ENCODE assay signal across 16 cellular contexts in genomic region chr3:171132873-171133272, GRCh38.
DNase-seq lines count a peak whose midpoint lies in the region; ATAC-seq and TF ChIP-seq lines count a peak whose summit lies in the region.
"Had no signal": no experiment of that assay in that cellular context is flagged by ENCODE, and none has a peak within 500 bp of the region (broad histone marks: within the 10 kb centered on the region; RNA-seq: fewer than 3 reads in every experiment).

No MANE protein-coding gene starts in this region.

- no peak for TF ChIP-seq CTCF in cardiac fibroblast (IDR thresholded peaks at IDR 0.05; ENCODE audit: low read depth, low read length)

- in situ Hi-C loops in Caki2 (cut with HindIII; ENCODE audit: low pct_unique_long_range_greater_than_20kb, low sequenced_read_pairs): no loop called here

- DNase-seq in Caki2 (ENCODE audit: low read depth) (peak; percentile 43), LHCN-M2 (ENCODE audit: low read depth) (peak; percentile 85), cardiac fibroblast (ENCODE audit: low read depth in 2 of 2) (peak; percentile 41 to 78), kidney tubule cell (ENCODE audit: low spot score) (peak; percentile 77), NCI-H2107 (lab: John Stamatoyannopoulos, UW) (no peak), NCI-H774 (lab: John Stamatoyannopoulos, UW) (no peak)
- DNase-seq: activated naive CD4-positive, alpha-beta T cell; C1 segment of cervical spinal cord; NCI-H2171; SW 1271; testis had no signal

- ATAC-seq in GM19023 (IDR thresholded peaks at IDR 0.05; ENCODE audit: unreplicated experiment): no peak
- no peak for ATAC-seq in HG02798 (IDR thresholded peaks at IDR 0.05; ENCODE audit: poor library complexity, unreplicated experiment)
- ATAC-seq: WTC11 had no signal

- H3K4me3 ChIP-seq in cardiac fibroblast (replicated peaks in 1 of 2; ENCODE audit: low read depth in 2 of 2, low read length in 2 of 2): no peak overlapping the region
- H3K4me3 ChIP-seq: hepatocyte, prostate gland, testis had no signal

Comparison
In these comparisons a context has a peak if more than half of its experiments do, and no peak if none do; other contexts are left out.
1. DNase-seq: peak in Caki2 (single experiment), LHCN-M2 (single experiment), cardiac fibroblast (2 of 2) and kidney tubule cell (single experiment); none in NCI-H2107 (single experiment) and NCI-H774 (single experiment).